Comparison of ENCODE assay signal across 8 cellular contexts in genomic region chr21:42923553-42924432, GRCh38. TPM values are rescaled to one million over a fixed set of nuclear protein-coding genes. Genes with fewer than 3 reads are reported as not detected.
A peak's percentile ranks its signal among the peaks of the same experiment; 100 is the strongest.
DNase-seq lines count a peak whose midpoint lies in the region; ATAC-seq and TF ChIP-seq lines count a peak whose summit lies in the region.

No MANE protein-coding gene starts in this region.

- H3K27ac ChIP-seq in HUES48 (ENCODE audit: low read depth, low read length): peak overlapping the region; percentile 63

- no peak overlapping the region; the same call in 1 of the 2 replicates for H3K4me3 ChIP-seq in HUES48 (ENCODE audit: low read depth, low read length)

- peaks cover 3% of the 10 kb centered on the region for H3K27me3 Mint-ChIP-seq in endothelial cell (ENCODE audit: unreplicated experiment)

- TF ChIP-seq CTCF in GM12873 (IDR thresholded peaks at IDR 0.05; ENCODE audit: insufficient read depth, low read depth, low read length, missing control alignments): peak; percentile 78
- TF ChIP-seq CTCF in endothelial cell (IDR thresholded peaks at IDR 0.05; ENCODE audit: unreplicated experiment): peak; percentile 63

- H3K4me3 Mint-ChIP-seq in endothelial cell (ENCODE audit: unreplicated experiment): peak overlapping the region; percentile 82

- H3K9me3 Mint-ChIP-seq in endothelial cell (ENCODE audit: unreplicated experiment): no peaks in the 10 kb centered on the region

- no peaks in the 10 kb centered on the region; the same call in 1 of the 2 replicates for H3K36me3 ChIP-seq in HUES48 (ENCODE audit: control insufficient read depth, insufficient read depth, low read length)

- ATAC-seq in HG03025 (IDR thresholded peaks at IDR 0.05; ENCODE audit: low FRiP score, unreplicated experiment): no peak

- peak overlapping the region; percentile 93 for H3K27ac Mint-ChIP-seq in endothelial cell (ENCODE audit: unreplicated experiment)

- peak; percentile 94 for DNase-seq in NOMO-1 treated with dmso at 0.1 percent for 144 hours (lab: John Stamatoyannopoulos, UW; ENCODE audit: unreplicated experiment)
- DNase-seq in activated CD8-positive, alpha-beta memory T cell treated with anti-CD3 and anti-CD28 coated beads for 48 hours (ENCODE audit: low read depth in 2 of 3, low spot score in 2 of 3): peak; percentile 28 to 51 (median 48)
- DNase-seq in endothelial cell (ENCODE audit: low spot score): peak; percentile 72
- peak; percentile 80 for DNase-seq in midbrain (lab: John Stamatoyannopoulos, UW)
- peak; percentile 55 to 60 for DNase-seq in stimulated activated CD8-positive, alpha-beta memory T cell treated with anti-CD3 and anti-CD28 coated beads, Interleukin-15, amount 100 ng/mL, for 48 hours (ENCODE audit: low read depth in 2 of 2)

- peak overlapping the region; percentile 15; the same call in 1 of the 2 replicates for H3K9ac ChIP-seq in HUES48 (ENCODE audit: low read depth, low read length)

- peaks cover 14% of the 10 kb centered on the region for H3K4me1 ChIP-seq in HUES48 (ENCODE audit: control insufficient read depth, insufficient read depth, low read length)

- H3K36me3 Mint-ChIP-seq in endothelial cell (ENCODE audit: low read depth, unreplicated experiment): peaks cover 9% of the 10 kb centered on the region

- H3K9me3 ChIP-seq in HUES48 (ENCODE audit: control insufficient read depth, insufficient read depth, low read length): no peaks in the 10 kb centered on the region

- no peaks in the 10 kb centered on the region for H3K27me3 ChIP-seq in HUES48 (ENCODE audit: control insufficient read depth, insufficient read depth, low read length)

- H3K4me1 Mint-ChIP-seq in endothelial cell (ENCODE audit: unreplicated experiment): peaks cover 19% of the 10 kb centered on the region

RNA-seq across cellular contexts. Expression of gene ERVH48-1, which starts 1.6 kb away (rescaled TPM):
- 20.5 TPM for total RNA-seq in endothelial cell (ENCODE audit: unreplicated experiment)

RNA-seq across cellular contexts. Expression of gene NDUFV3, which starts 30.7 kb away (rescaled TPM):
- total RNA-seq in endothelial cell (ENCODE audit: unreplicated experiment): 28.1 TPM

RNA-seq across cellular contexts. Expression of gene WDR4, which starts 44.5 kb away (rescaled TPM):
- 14.3 TPM for total RNA-seq in endothelial cell (ENCODE audit: unreplicated experiment)

RNA-seq across cellular contexts. Expression of gene PKNOX1, which starts 50.6 kb away (rescaled TPM):
- total RNA-seq in endothelial cell (ENCODE audit: unreplicated experiment): 8.2 TPM
